In the genomic region with DNA sequence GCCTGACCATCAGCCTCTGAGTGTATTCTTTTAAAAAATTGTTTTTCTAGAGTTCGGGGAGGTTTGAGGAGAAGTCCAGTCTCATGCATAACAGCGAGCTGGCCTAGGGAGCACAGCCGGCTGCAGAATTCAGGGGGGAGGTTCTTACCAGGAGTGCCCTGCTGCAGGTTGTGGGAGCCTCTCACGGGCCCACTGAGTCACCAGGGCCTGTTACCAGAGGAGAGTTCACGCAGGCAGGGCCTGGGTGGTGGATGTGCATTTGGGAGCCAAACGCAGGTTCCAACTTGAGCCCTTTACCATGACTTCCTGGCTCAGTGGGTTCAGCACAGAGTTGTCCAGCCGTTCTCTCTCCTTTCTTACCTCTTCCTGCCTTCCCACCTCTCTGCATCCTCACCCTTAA, we compare ENCODE assay signal across 13 cellular contexts. TPM values are rescaled to one million over a fixed set of nuclear protein-coding genes. Genes with fewer than 3 reads are reported as not detected.
DNase-seq lines count a peak whose midpoint lies in the region; ATAC-seq, FAIRE-seq and TF ChIP-seq lines count a peak whose summit lies in the region.
"Had no signal": no experiment of that assay in that cellular context is flagged by ENCODE, and none has a peak within 500 bp of the region (broad histone marks: within the 10 kb centered on the region; RNA-seq: fewer than 3 reads in every experiment).

No MANE protein-coding gene starts in this region.

- POLR2A ChIA-PET in A549 (lab: Yijun Ruan, JAX): interaction anchor here (1.3 kb wide), 1 partner anchor 13 kb away, joined by 5 read pairs; no protein-coding TSS in a partner anchor

- H3K4me1 ChIP-seq in A549: peaks cover 55% of the 10 kb centered on the region
- peaks cover 0 to 72% (median 2%) of the 10 kb centered on the region in 4 donors for H3K4me1 ChIP-seq in Peyer's patch
- peaks cover 88 to 100% (median 99%) of the 10 kb centered on the region in 4 donors for H3K4me1 ChIP-seq in esophagus muscularis mucosa
- peaks cover 39 to 40% of the 10 kb centered on the region in 2 experiments for H3K4me1 ChIP-seq in trophoblast cell (ENCODE audit: control insufficient read depth in 1 of 2, insufficient read depth in 2 of 2, low read length in 2 of 2)
- peaks cover 0 to 14% (median 8%) of the 10 kb centered on the region in 3 donors for H3K4me1 ChIP-seq in pancreas

- no peak overlapping the region for H3K14ac ChIP-seq in trophoblast cell (ENCODE audit: low read length)

- H3K4ac ChIP-seq in trophoblast cell (ENCODE audit: low read depth, low read length): peak overlapping the region; percentile 60

- no peak overlapping the region for H2AFZ ChIP-seq in trophoblast cell (ENCODE audit: insufficient read depth, low read length, poor library complexity)

- ATAC-seq in A549 (no peak), pancreas (no peak)
- ATAC-seq: activated CD8-positive, alpha-beta T cell treated with anti-CD3 and anti-CD28 coated beads for 36 hours; effector memory CD8-positive, alpha-beta T cell; T-cell had no signal

- TF ChIP-seq POLR2A in A549 (IDR thresholded peaks at IDR 0.05; ENCODE audit: low read length): no peak
- no peak for TF ChIP-seq POLR2A in Peyer's patch (IDR thresholded peaks at IDR 0.05)
- no peak for TF ChIP-seq POLR2A in esophagus muscularis mucosa (IDR thresholded peaks at IDR 0.05; ENCODE audit: low read depth)

- DNase-seq in A549 (ENCODE audit: low read depth in 1 of 2, low spot score in 1 of 2) (no peak), Peyer's patch (no peak), esophagus muscularis mucosa (ENCODE audit: extremely low spot score) (no peak), trophoblast cell (no peak), HT-29 (ENCODE audit: low spot score) (no peak), Kasumi-1 (lab: John Stamatoyannopoulos, UW) (no peak), pancreas (no peak), NCI-H2081 treated with DMSO at 0.1 percent for 48 hours (lab: John Stamatoyannopoulos, UW) (no peak)
- DNase-seq: activated CD8-positive, alpha-beta T cell treated with anti-CD3 and anti-CD28 coated beads for 36 hours; activated naive CD8-positive, alpha-beta T cell treated with anti-CD3 and anti-CD28 coated beads for 36 hours; effector memory CD8-positive, alpha-beta T cell; T-cell had no signal

- 86% methylated on average over 7 of the region's 7 CpGs for whole genome bisulfite sequencing in A549 (ENCODE audit: missing lambda C conversion rate)
- 67% methylated on average over 7 of the region's 7 CpGs for WGBS in esophagus muscularis mucosa
- WGBS in trophoblast cell (ENCODE audit: extremely low coverage, insufficient coverage, insufficient read length): no CpG with 5 or more reads among the region's 7 CpGs
- WGBS in pancreas, 2 donors: 94 to 98% methylated on average over 7 of the region's 7 CpGs

- no peak for TF ChIP-seq CTCF in A549 (IDR thresholded peaks at IDR 0.05)
- TF ChIP-seq CTCF in Peyer's patch (IDR thresholded peaks at IDR 0.05): no peak
- no peak for TF ChIP-seq CTCF in esophagus muscularis mucosa (IDR thresholded peaks at IDR 0.05)
- no peak for TF ChIP-seq CTCF in pancreas (IDR thresholded peaks at IDR 0.05)

- H3K9me3 ChIP-seq in A549 (no peaks in the 10 kb centered on the region), Peyer's patch (no peaks in the 10 kb centered on the region), esophagus muscularis mucosa (no peaks in the 10 kb centered on the region), trophoblast cell (ENCODE audit: insufficient read depth, low read depth, low read length) (peaks cover 2% of the 10 kb centered on the region), pancreas (no peaks in the 10 kb centered on the region)

- H4K8ac ChIP-seq in trophoblast cell (ENCODE audit: low read depth, low read length): peak overlapping the region; percentile 0

- no peak for TF ChIP-seq RAD21 in A549 (conservative IDR thresholded peaks at IDR 0.05 in 1 of 2, IDR thresholded peaks at IDR 0.05 in 1 of 2)

- TF ChIP-seq EP300 in A549 (IDR thresholded peaks at IDR 0.05) (no peak), esophagus muscularis mucosa (IDR thresholded peaks at IDR 0.05) (no peak)

- H3K27me3 ChIP-seq in Peyer's patch: no peaks in the 10 kb centered on the region
- no peaks in the 10 kb centered on the region for H3K27me3 ChIP-seq in esophagus muscularis mucosa
- no peaks in the 10 kb centered on the region for H3K27me3 ChIP-seq in trophoblast cell (ENCODE audit: insufficient read depth, low read length)
- no peaks in the 10 kb centered on the region for H3K27me3 ChIP-seq in pancreas

- CTCF ChIA-PET in A549 (lab: Yijun Ruan, JAX): interaction anchor here (1.3 to 32.3 kb wide), 6 partner anchors 10 to 150 kb away, joined by 3 to 529 read pairs (median 22); a partner anchor contains a TSS

- H3K4me3 ChIP-seq in A549: no peak overlapping the region
- no peak overlapping the region for H3K4me3 ChIP-seq in Peyer's patch
- H3K4me3 ChIP-seq in esophagus muscularis mucosa: peak overlapping the region in 1 of 4 donors; percentile 12
- no peak overlapping the region for H3K4me3 ChIP-seq in trophoblast cell (ENCODE audit: low read depth, low read length)
- H3K4me3 ChIP-seq in pancreas: no peak overlapping the region

- H3K79me2 ChIP-seq in trophoblast cell (ENCODE audit: control insufficient read depth, insufficient read depth, low read length, poor library complexity): peaks cover 17% of the 10 kb centered on the region

- H2AK5ac ChIP-seq in trophoblast cell (ENCODE audit: low read length): no peak overlapping the region

- peak overlapping the region; percentile 73 for H3K4me2 ChIP-seq in A549
- no peak overlapping the region for H3K4me2 ChIP-seq in trophoblast cell (ENCODE audit: low read length)

- H2BK5ac ChIP-seq in trophoblast cell (ENCODE audit: low read depth, low read length, poor library complexity): peak overlapping the region; percentile 38

- peak overlapping the region; percentile 43 for H3K9ac ChIP-seq in trophoblast cell (ENCODE audit: low read length)

- no peak overlapping the region for H4K12ac ChIP-seq in trophoblast cell (ENCODE audit: low read depth, low read length)

- FAIRE-seq in A549 (lab: Jason Lieb, UNC) (no peak), pancreas (lab: Jason Lieb, UNC) (no peak)

- H3K27ac ChIP-seq in A549 (peak overlapping the region; percentile 78 to 95), Peyer's patch (peak overlapping the region in 3 of 4 donors; percentile 49 to 82 (median 75)), esophagus muscularis mucosa (replicated peaks in 1 of 4) (peak overlapping the region; percentile 94 to 100 (median 98)), trophoblast cell (ENCODE audit: low read depth, low read length) (peak overlapping the region; percentile 31), pancreas (peak overlapping the region in 2 of 4 donors; percentile 73 to 80)

- H3K18ac ChIP-seq in trophoblast cell (ENCODE audit: low read length): no peak overlapping the region

- no peak overlapping the region for H4K91ac ChIP-seq in trophoblast cell (ENCODE audit: low read depth, low read length)

- H2BK12ac ChIP-seq in trophoblast cell (ENCODE audit: low read length): no peak overlapping the region

- H3K79me1 ChIP-seq in trophoblast cell (ENCODE audit: low read length): peaks cover 2% of the 10 kb centered on the region

- H3K23ac ChIP-seq in trophoblast cell (ENCODE audit: low read length): no peak overlapping the region

- no peak overlapping the region for H2BK120ac ChIP-seq in trophoblast cell (ENCODE audit: insufficient read depth, low read length, poor library complexity)

- H3K36me3 ChIP-seq in Peyer's patch (no peaks in the 10 kb centered on the region), esophagus muscularis mucosa (peaks cover 0 to 30% (median 13%) of the 10 kb centered on the region in 4 donors), trophoblast cell (ENCODE audit: control insufficient read depth in 1 of 2, insufficient read depth in 2 of 2, low read length in 2 of 2) (peaks cover 27 to 32% of the 10 kb centered on the region in 2 experiments), pancreas (no peaks in the 10 kb centered on the region)

- intact Hi-C loops in esophagus muscularis mucosa (cut with DNase I): no loop called here
- intact Hi-C loops in pancreas (cut with DNase I): no loop called here

TF ChIP-seq in A549, 52 proteins besides CTCF, POLR2A, EP300 and RAD21 (continues in another document):
- TF ChIP-seq CHD4 (IDR thresholded peaks at IDR 0.05; ENCODE audit: borderline replicate concordance): no peak
- TF ChIP-seq FOSB (CRISPR knock-in tag; IDR thresholded peaks at IDR 0.05): no peak
- TF ChIP-seq, protein P1, sequence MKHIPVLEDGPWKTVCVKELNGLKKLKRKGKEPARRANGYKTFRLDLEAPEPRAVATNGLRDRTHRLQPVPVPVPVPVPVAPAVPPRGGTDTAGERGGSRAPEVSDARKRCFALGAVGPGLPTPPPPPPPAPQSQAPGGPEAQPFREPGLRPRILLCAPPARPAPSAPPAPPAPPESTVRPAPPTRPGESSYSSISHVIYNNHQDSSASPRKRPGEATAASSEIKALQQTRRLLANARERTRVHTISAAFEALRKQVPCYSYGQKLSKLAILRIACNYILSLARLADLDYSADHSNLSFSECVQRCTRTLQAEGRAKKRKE (CRISPR knock-in tag; IDR thresholded peaks at IDR 0.05; ENCODE audit: low read depth): no peak
- TF ChIP-seq NFE2L2 (conservative IDR thresholded peaks at IDR 0.05; ENCODE audit: low read length): no peak
- no peak for TF ChIP-seq SREBF2 (IDR thresholded peaks at IDR 0.05)
- no peak for TF ChIP-seq EHMT2 (IDR thresholded peaks at IDR 0.05; ENCODE audit: low read depth)
- TF ChIP-seq MYC (IDR thresholded peaks at IDR 0.05; ENCODE audit: borderline replicate concordance, low read length): no peak
- TF ChIP-seq BHLHE40 (IDR thresholded peaks at IDR 0.05; ENCODE audit: low read depth, low read length): no peak
- TF ChIP-seq, protein P2, sequence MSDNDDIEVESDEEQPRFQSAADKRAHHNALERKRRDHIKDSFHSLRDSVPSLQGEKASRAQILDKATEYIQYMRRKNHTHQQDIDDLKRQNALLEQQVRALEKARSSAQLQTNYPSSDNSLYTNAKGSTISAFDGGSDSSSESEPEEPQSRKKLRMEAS (IDR thresholded peaks at IDR 0.05): no peak
- TF ChIP-seq HOXB5 (CRISPR knock-in tag; IDR thresholded peaks at IDR 0.05): no peak
- no peak for TF ChIP-seq ZSCAN20 (CRISPR knock-in tag; IDR thresholded peaks at IDR 0.05)
- no peak for TF ChIP-seq HOXA7 (CRISPR knock-in tag; IDR thresholded peaks at IDR 0.05)
- no peak for TF ChIP-seq SMC3 (IDR thresholded peaks at IDR 0.05)

RNA-seq across cellular contexts. Expression of a gene that starts 14.4 kb away (rescaled TPM):
- polyA plus RNA-seq in A549 (2011; rRNA removed) (173 and 185 TPM in 2 replicates), A549 (2017; fragmentation: RNase III; extraction: RNeasy Plus Mini Kit Qiagen cat#74134 plus additional on column Dnase treatment) (109 to 122 TPM (median 116 TPM) in 3 replicates), pancreas (10 to 100 TPM; 25.1 to 85.6 TPM)
- polyA plus RNA-seq in A549 (2012; cell fraction: cytosol; rRNA removed): 110 and 132 TPM in 2 replicates
- polyA plus RNA-seq in A549 (2012; cell fraction: nucleus; rRNA removed): 115 and 147 TPM in 2 replicates
- polyA minus RNA-seq in A549 (2011; rRNA and poly(A)+ RNA removed): 85.5 and 116 TPM in 2 replicates
- total RNA-seq in Peyer's patch (100 to 1,000 TPM in 3 of 4 donors, 10 to 100 TPM in 1; 31.4 to 176 (median 141) TPM), esophagus muscularis mucosa (100 to 1,000 TPM; 349 to 416 (median 399) TPM), pancreas (100 to 1,000 TPM in 1 of 6 donors, 10 to 100 TPM in 5; 28.6 to 108 (median 33.8) TPM)
- polyA plus RNA-seq in trophoblast cell (2013): 675 and 739 TPM in 2 replicates
- total RNA-seq in HT-29 (2014; rRNA removed; shearing (Covaris generic)): 164 and 169 TPM in 2 replicates
- polyA plus RNA-seq: neural cell had no signal
